24 cellular contexts compared by ENCODE assay signal in the genomic region with DNA sequence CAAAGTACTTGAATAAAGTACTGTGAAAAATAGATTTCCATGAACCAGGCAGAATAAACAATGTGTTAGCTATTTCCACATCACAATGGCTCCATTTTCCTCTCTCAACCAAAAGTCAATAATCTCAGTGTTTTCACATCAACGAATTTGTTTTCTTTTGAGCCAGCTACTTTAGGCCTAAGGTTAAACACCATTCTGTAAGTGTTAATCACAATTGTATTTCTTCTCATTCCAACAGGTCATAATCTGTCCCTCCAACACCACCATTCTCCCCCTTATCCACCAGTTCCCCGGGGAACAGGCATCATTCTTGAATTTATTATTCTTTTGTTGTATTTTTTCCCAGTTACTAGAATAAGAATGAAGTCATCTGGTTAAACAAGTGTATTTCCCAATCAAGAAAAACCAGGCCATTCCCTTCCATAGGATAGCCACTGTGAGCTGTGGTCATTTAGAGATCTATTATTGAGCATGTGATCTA.
A peak's percentile ranks its signal among the peaks of the same experiment; 100 is the strongest.
DNase-seq lines count a peak whose midpoint lies in the region; ATAC-seq, FAIRE-seq and TF ChIP-seq lines count a peak whose summit lies in the region.
"Had no signal": no experiment of that assay in that cellular context is flagged by ENCODE, and none has a peak within 500 bp of the region (broad histone marks: within the 10 kb centered on the region; RNA-seq: fewer than 3 reads in every experiment).

No MANE protein-coding gene starts in this region.

- H3K9me3 ChIP-seq in keratinocyte (ENCODE audit: control insufficient read depth, low read depth, low read length): no peaks in the 10 kb centered on the region
- no peaks in the 10 kb centered on the region for H3K9me3 ChIP-seq in adrenal gland (replicated peaks in 1 of 3)
- H3K9me3 ChIP-seq: BLaER1 treated with 17β-estradiol and CSF1 and Interleukin-3, amounts not matched to agents 10 nM and 100 nM; neutrophil; Peyer's patch; thoracic aorta had no signal

- H3K4me2 ChIP-seq in keratinocyte (ENCODE audit: control insufficient read depth, extremely low read depth, insufficient read depth, low read depth, low read length): peak overlapping the region; percentile 54
- H3K4me2 ChIP-seq: BLaER1 treated with 17β-estradiol and CSF1 and Interleukin-3, amounts not matched to agents 10 nM and 100 nM; KMS-11 had no signal

- H3K36me3 Mint-ChIP-seq in progenitor cell of endocrine pancreas (ENCODE audit: insufficient read depth): no peaks in the 10 kb centered on the region
- H3K36me3 Mint-ChIP-seq: activated naive CD4-positive, alpha-beta T cell treated with anti-CD3 and anti-CD28 coated beads, Interleukin-2, amount 50 U/mL, for 24 hours had no signal

- no peak for TF ChIP-seq POLR2A in adrenal gland (IDR thresholded peaks at IDR 0.05)

- peak overlapping the region; percentile 62 for H2AFZ ChIP-seq in keratinocyte (ENCODE audit: control insufficient read depth, low read length)

- H3K27me3 Mint-ChIP-seq in progenitor cell of endocrine pancreas: no peaks in the 10 kb centered on the region
- H3K27me3 Mint-ChIP-seq: activated naive CD4-positive, alpha-beta T cell treated with anti-CD3 and anti-CD28 coated beads, Interleukin-2, amount 50 U/mL, for 24 hours had no signal

- no peaks in the 10 kb centered on the region for H3K9me1 ChIP-seq in keratinocyte (ENCODE audit: control insufficient read depth, extremely low read depth, insufficient read depth, low read length)

- H3K9ac ChIP-seq in keratinocyte (ENCODE audit: control insufficient read depth, extremely low read depth, insufficient read depth, low read length): no peak overlapping the region
- H3K9ac ChIP-seq: BLaER1 treated with 17β-estradiol and CSF1 and Interleukin-3, amounts not matched to agents 10 nM and 100 nM; KMS-11 had no signal

- POLR2A ChIA-PET in RWPE1 (lab: Yijun Ruan, JAX; ENCODE audit: low non-redundant PET): no interaction called here

- H3K4me3 Mint-ChIP-seq in progenitor cell of endocrine pancreas (ENCODE audit: low read depth): no peak overlapping the region
- H3K4me3 Mint-ChIP-seq: activated naive CD4-positive, alpha-beta T cell treated with anti-CD3 and anti-CD28 coated beads, Interleukin-2, amount 50 U/mL, for 24 hours; activated T-helper 1 cell treated with anti-CD3 and anti-CD28 coated beads, Interleukin-12 subunit alpha, Interleukin-12 subunit beta, Interleukin-2, Interleukin-4 antibody, amounts not matched to agents 30 ng/mL and 10 ng/mL and 1 ng/mL, durations not matched to agents 14 hours and 24 hours and 36 hours had no signal

- no peak overlapping the region for H3K4me3 ChIP-seq in bronchial epithelial cell (ENCODE audit: low read depth, low read length)
- H3K4me3 ChIP-seq in keratinocyte (ENCODE audit: control insufficient read depth in 2 of 3, extremely low read depth in 1 of 3, insufficient read depth in 2 of 3, low read depth in 1 of 3, low read length in 3 of 3): no peak overlapping the region
- H3K4me3 ChIP-seq in adrenal gland: no peak overlapping the region
- H3K4me3 ChIP-seq: BLaER1 treated with 17β-estradiol and CSF1 and Interleukin-3, amounts not matched to agents 10 nM and 100 nM; Peyer's patch; thoracic aorta had no signal

- H3K4me1 ChIP-seq in keratinocyte (ENCODE audit: control insufficient read depth, extremely low read depth, insufficient read depth, low read length): peaks cover 20% of the 10 kb centered on the region
- no peaks in the 10 kb centered on the region for H3K4me1 ChIP-seq in adrenal gland (replicated peaks in 1 of 2)
- H3K4me1 ChIP-seq: Peyer's patch had no signal

- no peak for TF ChIP-seq CTCF in RWPE1 (conservative IDR thresholded peaks at IDR 0.05; ENCODE audit: low read depth)
- no peak for TF ChIP-seq CTCF in bronchial epithelial cell (IDR thresholded peaks at IDR 0.05; ENCODE audit: insufficient read depth, low read length, severe bottlenecking)
- TF ChIP-seq CTCF in keratinocyte (optimal IDR thresholded peaks at IDR 0.05 in 1 of 3, IDR thresholded peaks at IDR 0.05 in 1 of 3, conservative IDR thresholded peaks at IDR 0.05 in 1 of 3; ENCODE audit: extremely low read depth in 1 of 3, insufficient read depth in 2 of 3, low read length in 3 of 3): no peak
- no peak for TF ChIP-seq CTCF in progenitor cell of endocrine pancreas (IDR thresholded peaks at IDR 0.05; ENCODE audit: unreplicated experiment)
- no peak for TF ChIP-seq CTCF in adrenal gland (IDR thresholded peaks at IDR 0.05)

- intact Hi-C loops in adrenal gland (cut with DNase I): no loop called here

- DNase-seq in RWPE1 (ENCODE audit: low spot score) (peak; percentile 6), bronchial epithelial cell (ENCODE audit: low read depth) (peak; percentile 76), keratinocyte (ENCODE audit: low read depth, low spot score) (no peak), progenitor cell of endocrine pancreas (ENCODE audit: low spot score, unreplicated experiment) (no peak), adrenal gland (no peak)
- DNase-seq: activated CD4-positive, alpha-beta T cell treated with anti-CD3 and anti-CD28 coated beads, Interleukin-2, amount 50 U/mL, for 1 hour; central memory CD4-positive, alpha-beta T cell; COR-L47; H7; NCI-H526; Peyer's patch; stimulated activated CD4-positive, alpha-beta T cell treated with anti-CD3 and anti-CD28 coated beads, Interleukin-4, amount 100 ng/mL, for 4 hours; stimulated activated naive CD4-positive, alpha-beta T cell; T-helper 2 cell had no signal

- dilution Hi-C loops in keratinocyte (cut with MboI; ENCODE audit: extremely low pct_ligation_motif_present, low sequenced_read_pairs): no loop called here

- peak overlapping the region; percentile 79 for H3K27ac Mint-ChIP-seq in progenitor cell of endocrine pancreas
- H3K27ac Mint-ChIP-seq: activated naive CD4-positive, alpha-beta T cell treated with anti-CD3 and anti-CD28 coated beads, Interleukin-2, amount 50 U/mL, for 24 hours; activated T-helper 1 cell treated with anti-CD3 and anti-CD28 coated beads, Interleukin-12 subunit alpha, Interleukin-12 subunit beta, Interleukin-2, Interleukin-4 antibody, amounts not matched to agents 30 ng/mL and 10 ng/mL and 1 ng/mL, durations not matched to agents 14 hours and 24 hours and 36 hours had no signal

- H3K79me2 ChIP-seq in keratinocyte (ENCODE audit: control insufficient read depth, insufficient read depth, low read length): no peaks in the 10 kb centered on the region

- 61 to 75% (median 69%) methylated on average over 2 of the region's 2 CpGs for WGBS in adrenal gland, 4 donors

- no peak for ATAC-seq in GM18520 (IDR thresholded peaks at IDR 0.05; ENCODE audit: unreplicated experiment)
- no peak for ATAC-seq in HG03045 (IDR thresholded peaks at IDR 0.05; ENCODE audit: unreplicated experiment)

- peaks cover 16% of the 10 kb centered on the region for H3K4me1 Mint-ChIP-seq in progenitor cell of endocrine pancreas (ENCODE audit: low read depth)
- H3K4me1 Mint-ChIP-seq: activated naive CD4-positive, alpha-beta T cell treated with anti-CD3 and anti-CD28 coated beads, Interleukin-2, amount 50 U/mL, for 24 hours had no signal

- CTCF ChIA-PET in RWPE1 (lab: Yijun Ruan, JAX): interaction anchor here (0.6 to 1.5 kb wide), 5 partner anchors 30 to 692 kb away, joined by 3 to 6 read pairs (median 3); no protein-coding TSS in a partner anchor

- no peaks in the 10 kb centered on the region for H4K20me1 ChIP-seq in keratinocyte (ENCODE audit: control insufficient read depth, extremely low read depth, insufficient read depth, low read length)
- H4K20me1 ChIP-seq: BLaER1 treated with 17β-estradiol and CSF1 and Interleukin-3, amounts not matched to agents 10 nM and 100 nM had no signal

- H3K27ac ChIP-seq in RWPE1 (no peak overlapping the region), keratinocyte (ENCODE audit: control insufficient read depth, insufficient read depth, low read length) (peak overlapping the region; percentile 70), adrenal gland (no peak overlapping the region)
- H3K27ac ChIP-seq: BLaER1 treated with 17β-estradiol and CSF1 and Interleukin-3, amounts not matched to agents 10 nM and 100 nM; KMS-11; neutrophil; Peyer's patch; thoracic aorta; VCaP had no signal

- no peaks in the 10 kb centered on the region for H3K27me3 ChIP-seq in bronchial epithelial cell (ENCODE audit: control insufficient read depth, insufficient read depth, low read length)
- no peaks in the 10 kb centered on the region for H3K27me3 ChIP-seq in keratinocyte (ENCODE audit: control insufficient read depth, extremely low read depth, insufficient read depth, low read length)
- no peaks in the 10 kb centered on the region for H3K27me3 ChIP-seq in adrenal gland
- H3K27me3 ChIP-seq: BLaER1 treated with 17β-estradiol and CSF1 and Interleukin-3, amounts not matched to agents 10 nM and 100 nM; neutrophil; Peyer's patch had no signal

- peaks cover 9% of the 10 kb centered on the region for H3K9me3 Mint-ChIP-seq in progenitor cell of endocrine pancreas (ENCODE audit: low read depth)
- H3K9me3 Mint-ChIP-seq: activated naive CD4-positive, alpha-beta T cell treated with anti-CD3 and anti-CD28 coated beads, Interleukin-2, amount 50 U/mL, for 24 hours; activated T-helper 1 cell treated with anti-CD3 and anti-CD28 coated beads, Interleukin-12 subunit alpha, Interleukin-12 subunit beta, Interleukin-2, Interleukin-4 antibody, amounts not matched to agents 30 ng/mL and 10 ng/mL and 1 ng/mL, durations not matched to agents 14 hours and 24 hours and 36 hours had no signal

- H3K36me3 ChIP-seq in bronchial epithelial cell (ENCODE audit: control insufficient read depth, insufficient read depth, low read length) (no peaks in the 10 kb centered on the region), keratinocyte (ENCODE audit: control insufficient read depth in 2 of 2, extremely low read depth in 1 of 2, insufficient read depth in 2 of 2, low read length in 2 of 2) (no peaks in the 10 kb centered on the region), adrenal gland (replicated peaks in 1 of 2) (no peaks in the 10 kb centered on the region)
- H3K36me3 ChIP-seq: BLaER1 treated with 17β-estradiol and CSF1 and Interleukin-3, amounts not matched to agents 10 nM and 100 nM; neutrophil; Peyer's patch; thoracic aorta had no signal

- no peak for FAIRE-seq in bronchial epithelial cell (lab: Jason Lieb, UNC)
- FAIRE-seq in keratinocyte (lab: Jason Lieb, UNC): no peak
- FAIRE-seq: endometrium had no signal

Comparison
In these comparisons a context has a peak if more than half of its experiments do, and no peak if none do; other contexts are left out.
1. DNase-seq: peak in RWPE1 (single experiment) and bronchial epithelial cell (single experiment); none in keratinocyte (single experiment), progenitor cell of endocrine pancreas (single experiment) and adrenal gland (0 of 7).